ENCODE assay signal across 2 cellular contexts in the genomic region with DNA sequence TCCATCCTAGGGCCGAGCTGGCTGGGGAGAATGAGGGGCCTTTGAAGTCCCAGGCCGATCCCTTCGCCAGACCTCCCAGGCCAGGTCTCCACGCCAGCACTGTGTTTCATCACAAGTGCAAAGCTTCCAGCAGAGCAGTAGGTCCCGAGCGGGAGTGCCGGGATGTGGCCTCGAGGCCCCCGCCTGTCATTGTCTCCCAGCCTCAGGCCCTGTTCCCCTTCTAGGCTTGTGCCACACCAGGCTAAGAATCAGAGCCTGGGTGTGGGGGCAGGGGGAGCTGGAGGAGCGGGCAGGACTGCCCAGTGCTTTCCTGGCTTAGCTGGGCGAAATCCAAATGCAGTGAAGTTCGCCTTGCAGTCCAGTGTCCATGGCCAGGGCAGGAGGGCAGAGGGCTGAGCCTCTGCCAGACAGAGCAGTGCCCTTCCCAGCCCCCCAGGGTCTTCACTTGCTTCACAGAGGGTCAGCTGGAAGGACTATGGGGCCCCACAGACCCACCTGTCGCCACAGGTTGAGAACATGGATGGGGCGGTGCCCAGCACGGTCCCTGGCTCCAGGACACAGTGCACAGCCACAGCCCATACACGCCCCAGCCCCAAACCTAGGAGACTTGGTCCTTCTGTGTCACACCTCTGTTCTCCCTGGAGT.
TF ChIP-seq lines count a peak whose summit lies in the region.

No MANE protein-coding gene starts in this region.

TF ChIP-seq in HCT116, 20 proteins besides CTCF, POLR2A, EP300 and RAD21:
- TF ChIP-seq ZNF274 (IDR thresholded peaks at IDR 0.05; ENCODE audit: low read depth, low read length) = no peak
- TF ChIP-seq TCF7L2 (IDR thresholded peaks at IDR 0.05; ENCODE audit: borderline replicate concordance, extremely low read depth, insufficient read depth, insufficient read length) = no peak
- TF ChIP-seq, protein P1, sequence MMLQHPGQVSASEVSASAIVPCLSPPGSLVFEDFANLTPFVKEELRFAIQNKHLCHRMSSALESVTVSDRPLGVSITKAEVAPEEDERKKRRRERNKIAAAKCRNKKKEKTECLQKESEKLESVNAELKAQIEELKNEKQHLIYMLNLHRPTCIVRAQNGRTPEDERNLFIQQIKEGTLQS (IDR thresholded peaks at IDR 0.05) = no peak
- TF ChIP-seq, protein P2, sequence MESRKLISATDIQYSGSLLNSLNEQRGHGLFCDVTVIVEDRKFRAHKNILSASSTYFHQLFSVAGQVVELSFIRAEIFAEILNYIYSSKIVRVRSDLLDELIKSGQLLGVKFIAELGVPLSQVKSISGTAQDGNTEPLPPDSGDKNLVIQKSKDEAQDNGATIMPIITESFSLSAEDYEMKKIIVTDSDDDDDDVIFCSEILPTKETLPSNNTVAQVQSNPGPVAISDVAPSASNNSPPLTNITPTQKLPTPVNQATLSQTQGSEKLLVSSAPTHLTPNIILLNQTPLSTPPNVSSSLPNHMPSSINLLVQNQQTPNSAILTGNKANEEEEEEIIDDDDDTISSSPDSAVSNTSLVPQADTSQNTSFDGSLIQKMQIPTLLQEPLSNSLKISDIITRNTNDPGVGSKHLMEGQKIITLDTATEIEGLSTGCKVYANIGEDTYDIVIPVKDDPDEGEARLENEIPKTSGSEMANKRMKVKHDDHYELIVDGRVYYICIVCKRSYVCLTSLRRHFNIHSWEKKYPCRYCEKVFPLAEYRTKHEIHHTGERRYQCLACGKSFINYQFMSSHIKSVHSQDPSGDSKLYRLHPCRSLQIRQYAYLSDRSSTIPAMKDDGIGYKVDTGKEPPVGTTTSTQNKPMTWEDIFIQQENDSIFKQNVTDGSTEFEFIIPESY (IDR thresholded peaks at IDR 0.05; ENCODE audit: extremely low read depth, insufficient replicate concordance, low read length) = no peak
- TF ChIP-seq YY1 (IDR thresholded peaks at IDR 0.05; ENCODE audit: extremely low read depth, insufficient replicate concordance, low read depth, low read length) = no peak
- no peak for TF ChIP-seq SP1 (IDR thresholded peaks at IDR 0.05; ENCODE audit: low read depth)
- no peak for TF ChIP-seq FOSL1 (IDR thresholded peaks at IDR 0.05; ENCODE audit: low read depth)
- TF ChIP-seq EGR1 (IDR thresholded peaks at IDR 0.05; ENCODE audit: low read depth) = no peak
- no peak for TF ChIP-seq ZFX (IDR thresholded peaks at IDR 0.05)

TF ChIP-seq in GM12878, 131 proteins besides CTCF, POLR2A, EP300 and RAD21:
- TF ChIP-seq, protein P3, sequence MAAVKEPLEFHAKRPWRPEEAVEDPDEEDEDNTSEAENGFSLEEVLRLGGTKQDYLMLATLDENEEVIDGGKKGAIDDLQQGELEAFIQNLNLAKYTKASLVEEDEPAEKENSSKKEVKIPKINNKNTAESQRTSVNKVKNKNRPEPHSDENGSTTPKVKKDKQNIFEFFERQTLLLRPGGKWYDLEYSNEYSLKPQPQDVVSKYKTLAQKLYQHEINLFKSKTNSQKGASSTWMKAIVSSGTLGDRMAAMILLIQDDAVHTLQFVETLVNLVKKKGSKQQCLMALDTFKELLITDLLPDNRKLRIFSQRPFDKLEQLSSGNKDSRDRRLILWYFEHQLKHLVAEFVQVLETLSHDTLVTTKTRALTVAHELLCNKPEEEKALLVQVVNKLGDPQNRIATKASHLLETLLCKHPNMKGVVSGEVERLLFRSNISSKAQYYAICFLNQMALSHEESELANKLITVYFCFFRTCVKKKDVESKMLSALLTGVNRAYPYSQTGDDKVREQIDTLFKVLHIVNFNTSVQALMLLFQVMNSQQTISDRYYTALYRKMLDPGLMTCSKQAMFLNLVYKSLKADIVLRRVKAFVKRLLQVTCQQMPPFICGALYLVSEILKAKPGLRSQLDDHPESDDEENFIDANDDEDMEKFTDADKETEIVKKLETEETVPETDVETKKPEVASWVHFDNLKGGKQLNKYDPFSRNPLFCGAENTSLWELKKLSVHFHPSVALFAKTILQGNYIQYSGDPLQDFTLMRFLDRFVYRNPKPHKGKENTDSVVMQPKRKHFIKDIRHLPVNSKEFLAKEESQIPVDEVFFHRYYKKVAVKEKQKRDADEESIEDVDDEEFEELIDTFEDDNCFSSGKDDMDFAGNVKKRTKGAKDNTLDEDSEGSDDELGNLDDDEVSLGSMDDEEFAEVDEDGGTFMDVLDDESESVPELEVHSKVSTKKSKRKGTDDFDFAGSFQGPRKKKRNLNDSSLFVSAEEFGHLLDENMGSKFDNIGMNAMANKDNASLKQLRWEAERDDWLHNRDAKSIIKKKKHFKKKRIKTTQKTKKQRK (IDR thresholded peaks at IDR 0.05; ENCODE audit: low read depth, low read length) = no peak
- TF ChIP-seq LARP7 (IDR thresholded peaks at IDR 0.05) = no peak
- TF ChIP-seq RELA (IDR thresholded peaks at IDR 0.05; ENCODE audit: borderline replicate concordance, partially characterized antibody) = no peak
- no peak for TF ChIP-seq NR2F1 (conservative IDR thresholded peaks at IDR 0.05)
- TF ChIP-seq, protein P4, sequence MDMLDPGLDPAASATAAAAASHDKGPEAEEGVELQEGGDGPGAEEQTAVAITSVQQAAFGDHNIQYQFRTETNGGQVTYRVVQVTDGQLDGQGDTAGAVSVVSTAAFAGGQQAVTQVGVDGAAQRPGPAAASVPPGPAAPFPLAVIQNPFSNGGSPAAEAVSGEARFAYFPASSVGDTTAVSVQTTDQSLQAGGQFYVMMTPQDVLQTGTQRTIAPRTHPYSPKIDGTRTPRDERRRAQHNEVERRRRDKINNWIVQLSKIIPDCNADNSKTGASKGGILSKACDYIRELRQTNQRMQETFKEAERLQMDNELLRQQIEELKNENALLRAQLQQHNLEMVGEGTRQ (IDR thresholded peaks at IDR 0.05; ENCODE audit: borderline replicate concordance, low read depth, low read length) = no peak
- TF ChIP-seq ZNF217 (IDR thresholded peaks at IDR 0.05) = no peak
- TF ChIP-seq SMARCA5 (IDR thresholded peaks at IDR 0.05) = no peak
- TF ChIP-seq ZBED1 (IDR thresholded peaks at IDR 0.05; ENCODE audit: borderline replicate concordance) = no peak
- TF ChIP-seq BCL11A (IDR thresholded peaks at IDR 0.05; ENCODE audit: low read depth, low read length) = no peak
TF ChIP-seq in GM12878: peak in this region for 0.
